Comparison of ENCODE assay signal across 14 cellular contexts in genomic region chr7:130957722-130958360, GRCh38.
DNase-seq lines count a peak whose midpoint lies in the region; ATAC-seq and TF ChIP-seq lines count a peak whose summit lies in the region.
"Had no signal": no experiment of that assay in that cellular context is flagged by ENCODE, and none has a peak within 500 bp of the region (broad histone marks: within the 10 kb centered on the region; RNA-seq: fewer than 3 reads in every experiment).

No MANE protein-coding gene starts in this region.

- H3K27ac ChIP-seq in ACC112 (ENCODE audit: low read depth, low read length) (no peak overlapping the region), OCI-LY7 (ENCODE audit: low read depth, low read length, poor library complexity, severe bottlenecking) (no peak overlapping the region), esophagus squamous epithelium (peak overlapping the region; percentile 9 to 40 (median 32))
- no peak overlapping the region for H3K27ac ChIP-seq in CD8-positive, alpha-beta T cell (ENCODE audit: low read depth, low read length)

- no peak for TF ChIP-seq CTCF in CD8-positive, alpha-beta T cell (IDR thresholded peaks at IDR 0.05)
- TF ChIP-seq CTCF in OCI-LY7 (conservative IDR thresholded peaks at IDR 0.05; ENCODE audit: low read length), result no peak
- TF ChIP-seq CTCF in esophagus squamous epithelium (IDR thresholded peaks at IDR 0.05), result no peak

- POLR2A ChIA-PET in CD8-positive, alpha-beta T cell (lab: Charles Lee), result interaction anchor here (0.6 to 1.5 kb wide), 5 partner anchors 9 to 63 kb away, joined by 3 to 6 read pairs (median 4); no protein-coding TSS in a partner anchor
- POLR2A ChIA-PET in OCI-LY7 (lab: Charles Lee), result interaction anchor here (0.6 to 3.9 kb wide), 8 partner anchors 11 to 126 kb away, joined by 3 to 32 read pairs (median 4); no protein-coding TSS in a partner anchor

- no peak overlapping the region for H2AFZ ChIP-seq in ACC112 (ENCODE audit: low read length, unreplicated experiment)
- no peak overlapping the region for H2AFZ ChIP-seq in OCI-LY7 (ENCODE audit: low read length)

- peak overlapping the region; percentile 29; the same call in 1 of the 2 replicates for H3K4me2 ChIP-seq in OCI-LY7 (ENCODE audit: low read length)

- H3K9me3 Mint-ChIP-seq in CD8-positive, alpha-beta T cell, result no peaks in the 10 kb centered on the region

- H3K4me1 Mint-ChIP-seq in CD8-positive, alpha-beta T cell (ENCODE audit: low read depth), result peaks cover 91% of the 10 kb centered on the region

- no peaks in the 10 kb centered on the region for H3K27me3 ChIP-seq in ACC112 (ENCODE audit: insufficient read depth, low read length)
- no peaks in the 10 kb centered on the region for H3K27me3 ChIP-seq in CD8-positive, alpha-beta T cell (ENCODE audit: insufficient read depth, low read length)
- H3K27me3 ChIP-seq in esophagus squamous epithelium, result no peaks in the 10 kb centered on the region
- H3K27me3 ChIP-seq: dorsolateral prefrontal cortex had no signal

- DNase-seq in CD8-positive, alpha-beta T cell, result no peak
- DNase-seq in OCI-LY7 (ENCODE audit: low spot score) (no peak), esophagus squamous epithelium (lab: John Stamatoyannopoulos, UW) (no peak), dermis blood vessel endothelial cell (no peak), DMS 273 (lab: John Stamatoyannopoulos, UW; ENCODE audit: unreplicated experiment) (no peak), ACHN (no peak)
- DNase-seq in activated CD4-positive, CD25-positive, alpha-beta regulatory T cell (lab: John Stamatoyannopoulos, UW), result no peak
- DNase-seq: activated CD8-positive, alpha-beta memory T cell treated with anti-CD3 and anti-CD28 coated beads for 24 hours; amygdala; COR-L47; dorsolateral prefrontal cortex; foreskin fibroblast; NCI-H2107 had no signal

- no peak for ATAC-seq in CD8-positive, alpha-beta T cell

- H3K27ac Mint-ChIP-seq in CD8-positive, alpha-beta T cell, result peak overlapping the region; percentile 77

- peak overlapping the region; percentile 73 for H3K4me3 Mint-ChIP-seq in CD8-positive, alpha-beta T cell

- no peaks in the 10 kb centered on the region for H3K27me3 Mint-ChIP-seq in CD8-positive, alpha-beta T cell (ENCODE audit: low read depth)

- H3K79me2 ChIP-seq in ACC112 (ENCODE audit: control insufficient read depth, insufficient read depth, low read length, unreplicated experiment), result peaks cover 89% of the 10 kb centered on the region
- H3K79me2 ChIP-seq in OCI-LY7 (ENCODE audit: insufficient read depth, low read depth, low read length), result peaks cover 6% of the 10 kb centered on the region; the same call in 1 of the 2 replicates

- BruUV-seq in OCI-LY7 (replicated peaks; lab: Mats Ljungman, UMichigan), result no TSS peak

- H3K4me1 ChIP-seq in ACC112 (ENCODE audit: control insufficient read depth, insufficient read depth, low read length, unreplicated experiment) (peaks cover 55% of the 10 kb centered on the region), OCI-LY7 (ENCODE audit: insufficient read depth, low read length, poor library complexity, severe bottlenecking) (peaks cover 61% of the 10 kb centered on the region), esophagus squamous epithelium (peaks cover 8 to 81% (median 37%) of the 10 kb centered on the region in 3 donors)
- peaks cover 79% of the 10 kb centered on the region for H3K4me1 ChIP-seq in CD8-positive, alpha-beta T cell (ENCODE audit: insufficient read depth, low read length)

- TF ChIP-seq POLR2A in esophagus squamous epithelium (IDR thresholded peaks at IDR 0.05), result no peak

- WGBS in esophagus squamous epithelium, 2 donors, result 59 to 64% methylated on average over 5 of the region's 5 CpGs

- no peaks in the 10 kb centered on the region for H3K9me3 ChIP-seq in CD8-positive, alpha-beta T cell (ENCODE audit: low read length)
- H3K9me3 ChIP-seq in OCI-LY7 (ENCODE audit: low read length), result no peaks in the 10 kb centered on the region
- no peaks in the 10 kb centered on the region for H3K9me3 ChIP-seq in esophagus squamous epithelium

- 0 out of 2 replicates have a peak, but pooled peaks cover 3% of the 10 kb centered on the region for H4K20me1 ChIP-seq in OCI-LY7 (ENCODE audit: insufficient read depth, low read length)

- H3K36me3 ChIP-seq in ACC112 (ENCODE audit: insufficient read depth, low read length) (peaks cover 10% of the 10 kb centered on the region), OCI-LY7 (ENCODE audit: insufficient read depth, low read length) (peaks cover 39% of the 10 kb centered on the region), esophagus squamous epithelium (peaks cover 0 to 6% (median 0%) of the 10 kb centered on the region in 3 donors)
- H3K36me3 ChIP-seq in CD8-positive, alpha-beta T cell (ENCODE audit: insufficient read depth, low read length), result no peaks in the 10 kb centered on the region

- H3K36me3 Mint-ChIP-seq in CD8-positive, alpha-beta T cell, result peaks cover 61% of the 10 kb centered on the region

- in situ Hi-C loops in ACHN (cut with HindIII; ENCODE audit: low pct_ligation_motif_present, low pct_unique_long_range_greater_than_20kb, low sequenced_read_pairs), result no loop called here

- CTCF ChIA-PET in CD8-positive, alpha-beta T cell (lab: Charles Lee), result interaction anchor here (0.7 to 2.1 kb wide), 7 partner anchors 13 to 82 kb away, joined by 3 to 8 read pairs (median 6); no protein-coding TSS in a partner anchor
- CTCF ChIA-PET in OCI-LY7 (lab: Charles Lee; ENCODE audit: unreplicated experiment), result no interaction called here

- peak overlapping the region; percentile 37; the same call in 1 of the 2 replicates for H3K4me3 ChIP-seq in ACC112 (ENCODE audit: low read depth, low read length)
- no peak overlapping the region for H3K4me3 ChIP-seq in CD8-positive, alpha-beta T cell (ENCODE audit: low read depth, low read length)
- no peak overlapping the region for H3K4me3 ChIP-seq in OCI-LY7 (ENCODE audit: low read depth, low read length, poor library complexity, severe bottlenecking)
- no peak overlapping the region for H3K4me3 ChIP-seq in esophagus squamous epithelium
- H3K4me3 ChIP-seq: dorsolateral prefrontal cortex had no signal

- no peaks in the 10 kb centered on the region for H3K9me2 ChIP-seq in OCI-LY7 (ENCODE audit: insufficient read depth, low read length)

- intact Hi-C loops in CD8-positive, alpha-beta T cell (cut with DNase I, micrococcal nuclease), result loop anchor here in 1 of 2 experiments (2.0 kb wide), 1 partner anchor 13 kb away; no protein-coding TSS in a partner anchor
- intact Hi-C loops in OCI-LY7 (cut with micrococcal nuclease; ENCODE audit: unreplicated experiment) (no loop called here), esophagus squamous epithelium (cut with DNase I) (no loop called here)

Comparison
In these comparisons a context has a peak if more than half of its experiments do, and no peak if none do; other contexts are left out.
1. H3K27ac ChIP-seq: peak in esophagus squamous epithelium (4 of 4); none in ACC112 (single experiment), CD8-positive, alpha-beta T cell (single experiment) and OCI-LY7 (single experiment).